ENCODE assay signal across 8 cellular contexts in genomic region chr1:58699011-58699762, GRCh38. TPM values are rescaled to one million over a fixed set of nuclear protein-coding genes. Genes with fewer than 3 reads are reported as not detected.
A peak's percentile ranks its signal among the peaks of the same experiment; 100 is the strongest.
DNase-seq lines count a peak whose midpoint lies in the region; ATAC-seq, FAIRE-seq and TF ChIP-seq lines count a peak whose summit lies in the region.

No MANE protein-coding gene starts in this region.

- ATAC-seq in GM18505 (IDR thresholded peaks at IDR 0.05; ENCODE audit: unreplicated experiment), result peak; percentile 10
- peak in 1 of 2 donors; percentile 20 for ATAC-seq in natural killer cell treated with Interleukin-12 subunit alpha and Interleukin-12 subunit beta and Interleukin-15 and Interleukin-18, amount 100 ng/mL, for 72 hours

- no peaks in the 10 kb centered on the region for H3K9me3 ChIP-seq in HEK293 (ENCODE audit: control insufficient read depth, insufficient read depth, low read depth, low read length)

- no peak for TF ChIP-seq POLR2A in GM18505 (IDR thresholded peaks at IDR 0.05; ENCODE audit: borderline replicate concordance, extremely low read depth, insufficient read depth, insufficient read length)

- no peaks in the 10 kb centered on the region for H3K27me3 Mint-ChIP-seq in natural killer cell treated with Interleukin-12 subunit alpha and Interleukin-12 subunit beta and Interleukin-15 and Interleukin-18, amount 100 ng/mL, for 72 hours

- H3K36me3 Mint-ChIP-seq in natural killer cell treated with Interleukin-12 subunit alpha and Interleukin-12 subunit beta and Interleukin-15 and Interleukin-18, amount 100 ng/mL, for 72 hours, result peaks cover 6% of the 10 kb centered on the region

- CTCF ChIA-PET in HEK293 (lab: Yijun Ruan, JAX), result interaction anchor here (0.7 to 1.1 kb wide), 2 partner anchors 29 to 102 kb away, joined by 3 to 4 read pairs; no protein-coding TSS in a partner anchor

- peak overlapping the region; percentile 96 to 99 for H3K27ac Mint-ChIP-seq in natural killer cell treated with Interleukin-12 subunit alpha and Interleukin-12 subunit beta and Interleukin-15 and Interleukin-18, amount 100 ng/mL, for 72 hours

- peak overlapping the region; percentile 84 for H3K4me3 ChIP-seq in HEK293 (ENCODE audit: low read depth, low read length)
- H3K4me3 ChIP-seq in epithelial cell of proximal tubule (ENCODE audit: low read depth, low read length), result peak overlapping the region; percentile 78

- POLR2A ChIA-PET in HEK293 (lab: Yijun Ruan, JAX), result interaction anchor here (1.0 kb wide), 2 partner anchors 10 to 83 kb away, joined by 3 to 4 read pairs; no protein-coding TSS in a partner anchor

- H3K4me1 Mint-ChIP-seq in natural killer cell treated with Interleukin-12 subunit alpha and Interleukin-12 subunit beta and Interleukin-15 and Interleukin-18, amount 100 ng/mL, for 72 hours (ENCODE audit: low read depth in 2 of 2), result peaks cover 8 to 13% of the 10 kb centered on the region in 2 donors

- peak overlapping the region; percentile 57; the same call in 1 of the 2 replicates for H3K27ac ChIP-seq in HEK293 (ENCODE audit: extremely low read depth, low read depth, low read length)

- no peaks in the 10 kb centered on the region for H3K9me3 Mint-ChIP-seq in natural killer cell treated with Interleukin-12 subunit alpha and Interleukin-12 subunit beta and Interleukin-15 and Interleukin-18, amount 100 ng/mL, for 72 hours

- H3K4me1 ChIP-seq in HEK293 (ENCODE audit: control insufficient read depth, insufficient read depth, low read length), result no peaks in the 10 kb centered on the region

- peak overlapping the region; percentile 98 for H3K4me3 Mint-ChIP-seq in natural killer cell treated with Interleukin-12 subunit alpha and Interleukin-12 subunit beta and Interleukin-15 and Interleukin-18, amount 100 ng/mL, for 72 hours

- H3K36me3 ChIP-seq in HEK293 (ENCODE audit: control insufficient read depth in 2 of 2, insufficient read depth in 1 of 2, low read length in 2 of 2), result peaks cover 6 to 26% of the 10 kb centered on the region in 2 experiments

- DNase-seq in RKO (ENCODE audit: low spot score), result peak; percentile 56
- no peak for DNase-seq in epithelial cell of proximal tubule (ENCODE audit: low read depth)
- no peak for DNase-seq in natural killer cell treated with Interleukin-12 subunit alpha and Interleukin-12 subunit beta and Interleukin-15 and Interleukin-18, amount 100 ng/mL, for 72 hours (ENCODE audit: low spot score)
- no peak for DNase-seq in superior temporal gyrus (ENCODE audit: extremely low spot score)
- DNase-seq in HTR-8/SVneo (ENCODE audit: insufficient read length, low spot score), result no peak
- no peak for DNase-seq in NCI-H1436 (lab: John Stamatoyannopoulos, UW)

- TF ChIP-seq CTCF in HEK293 (tag by site-specific recombination; IDR thresholded peaks at IDR 0.05) (no peak), epithelial cell of proximal tubule (conservative IDR thresholded peaks at IDR 0.05; ENCODE audit: low read depth, low read length) (no peak)

- FAIRE-seq in HTR-8/SVneo (lab: Jason Lieb, UNC), result no peak

TF ChIP-seq in HEK293, 187 proteins besides CTCF, POLR2A, EP300 and RAD21:
- TF ChIP-seq SP3 (tag by site-specific recombination; IDR thresholded peaks at IDR 0.05) (no peak), ZNF366 (tag by site-specific recombination; conservative IDR thresholded peaks at IDR 0.05) (peak; percentile 40; the same call in 1 of the 2 replicates)

RNA-seq across cellular contexts. Expression of gene MYSM1, which starts 0.7 kb away (rescaled TPM):
- 5.9 and 6.3 TPM in 2 replicates for total RNA-seq in epithelial cell of proximal tubule
- 10 to 100 TPM; 42.1 to 58.4 TPM for total RNA-seq in natural killer cell treated with Interleukin-12 subunit alpha and Interleukin-12 subunit beta and Interleukin-15 and Interleukin-18, amount 100 ng/mL, for 72 hours
